In the genomic region with DNA sequence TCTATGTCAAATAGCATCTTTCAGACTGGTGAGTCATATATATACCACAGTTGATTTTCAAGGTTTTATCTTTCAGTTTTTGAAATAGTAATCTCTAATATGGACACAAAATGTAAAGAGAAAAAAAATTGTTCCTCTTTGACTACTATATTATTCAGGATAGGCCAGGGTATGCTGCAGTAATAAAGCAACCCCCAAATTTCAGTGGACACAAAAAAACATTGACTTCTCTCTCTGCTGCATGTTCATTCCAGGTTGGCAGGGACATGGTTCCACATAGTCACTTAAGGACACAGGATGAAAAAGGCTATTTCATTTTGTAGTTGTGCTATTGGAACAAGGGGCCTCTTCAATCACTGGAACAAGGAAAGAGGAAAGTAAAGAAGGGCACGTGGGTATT, we compare ENCODE assay signal across 1 cellular context.
A peak's percentile ranks its signal among the peaks of the same experiment; 100 is the strongest.
TF ChIP-seq lines count a peak whose summit lies in the region.

No MANE protein-coding gene starts in this region.

TF ChIP-seq in K562, 482 proteins besides CTCF, POLR2A, EP300 and RAD21:
- TF ChIP-seq, protein P1, sequence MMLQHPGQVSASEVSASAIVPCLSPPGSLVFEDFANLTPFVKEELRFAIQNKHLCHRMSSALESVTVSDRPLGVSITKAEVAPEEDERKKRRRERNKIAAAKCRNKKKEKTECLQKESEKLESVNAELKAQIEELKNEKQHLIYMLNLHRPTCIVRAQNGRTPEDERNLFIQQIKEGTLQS (IDR thresholded peaks at IDR 0.05), result peak; percentile 16; the same call in 1 of the 2 replicates
- TF ChIP-seq, protein P1 (CRISPR knock-in tag; conservative IDR thresholded peaks at IDR 0.05), result no peak
- TF ChIP-seq PYGO2 (tag; IDR thresholded peaks at IDR 0.05), result no peak
- no peak for TF ChIP-seq MTA1 (IDR thresholded peaks at IDR 0.05; ENCODE audit: borderline replicate concordance)
- TF ChIP-seq, protein P2, sequence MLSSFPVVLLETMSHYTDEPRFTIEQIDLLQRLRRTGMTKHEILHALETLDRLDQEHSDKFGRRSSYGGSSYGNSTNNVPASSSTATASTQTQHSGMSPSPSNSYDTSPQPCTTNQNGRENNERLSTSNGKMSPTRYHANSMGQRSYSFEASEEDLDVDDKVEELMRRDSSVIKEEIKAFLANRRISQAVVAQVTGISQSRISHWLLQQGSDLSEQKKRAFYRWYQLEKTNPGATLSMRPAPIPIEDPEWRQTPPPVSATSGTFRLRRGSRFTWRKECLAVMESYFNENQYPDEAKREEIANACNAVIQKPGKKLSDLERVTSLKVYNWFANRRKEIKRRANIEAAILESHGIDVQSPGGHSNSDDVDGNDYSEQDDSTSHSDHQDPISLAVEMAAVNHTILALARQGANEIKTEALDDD (IDR thresholded peaks at IDR 0.05), result no peak
- TF ChIP-seq LARP7 (IDR thresholded peaks at IDR 0.05), result no peak
- TF ChIP-seq, protein P3, sequence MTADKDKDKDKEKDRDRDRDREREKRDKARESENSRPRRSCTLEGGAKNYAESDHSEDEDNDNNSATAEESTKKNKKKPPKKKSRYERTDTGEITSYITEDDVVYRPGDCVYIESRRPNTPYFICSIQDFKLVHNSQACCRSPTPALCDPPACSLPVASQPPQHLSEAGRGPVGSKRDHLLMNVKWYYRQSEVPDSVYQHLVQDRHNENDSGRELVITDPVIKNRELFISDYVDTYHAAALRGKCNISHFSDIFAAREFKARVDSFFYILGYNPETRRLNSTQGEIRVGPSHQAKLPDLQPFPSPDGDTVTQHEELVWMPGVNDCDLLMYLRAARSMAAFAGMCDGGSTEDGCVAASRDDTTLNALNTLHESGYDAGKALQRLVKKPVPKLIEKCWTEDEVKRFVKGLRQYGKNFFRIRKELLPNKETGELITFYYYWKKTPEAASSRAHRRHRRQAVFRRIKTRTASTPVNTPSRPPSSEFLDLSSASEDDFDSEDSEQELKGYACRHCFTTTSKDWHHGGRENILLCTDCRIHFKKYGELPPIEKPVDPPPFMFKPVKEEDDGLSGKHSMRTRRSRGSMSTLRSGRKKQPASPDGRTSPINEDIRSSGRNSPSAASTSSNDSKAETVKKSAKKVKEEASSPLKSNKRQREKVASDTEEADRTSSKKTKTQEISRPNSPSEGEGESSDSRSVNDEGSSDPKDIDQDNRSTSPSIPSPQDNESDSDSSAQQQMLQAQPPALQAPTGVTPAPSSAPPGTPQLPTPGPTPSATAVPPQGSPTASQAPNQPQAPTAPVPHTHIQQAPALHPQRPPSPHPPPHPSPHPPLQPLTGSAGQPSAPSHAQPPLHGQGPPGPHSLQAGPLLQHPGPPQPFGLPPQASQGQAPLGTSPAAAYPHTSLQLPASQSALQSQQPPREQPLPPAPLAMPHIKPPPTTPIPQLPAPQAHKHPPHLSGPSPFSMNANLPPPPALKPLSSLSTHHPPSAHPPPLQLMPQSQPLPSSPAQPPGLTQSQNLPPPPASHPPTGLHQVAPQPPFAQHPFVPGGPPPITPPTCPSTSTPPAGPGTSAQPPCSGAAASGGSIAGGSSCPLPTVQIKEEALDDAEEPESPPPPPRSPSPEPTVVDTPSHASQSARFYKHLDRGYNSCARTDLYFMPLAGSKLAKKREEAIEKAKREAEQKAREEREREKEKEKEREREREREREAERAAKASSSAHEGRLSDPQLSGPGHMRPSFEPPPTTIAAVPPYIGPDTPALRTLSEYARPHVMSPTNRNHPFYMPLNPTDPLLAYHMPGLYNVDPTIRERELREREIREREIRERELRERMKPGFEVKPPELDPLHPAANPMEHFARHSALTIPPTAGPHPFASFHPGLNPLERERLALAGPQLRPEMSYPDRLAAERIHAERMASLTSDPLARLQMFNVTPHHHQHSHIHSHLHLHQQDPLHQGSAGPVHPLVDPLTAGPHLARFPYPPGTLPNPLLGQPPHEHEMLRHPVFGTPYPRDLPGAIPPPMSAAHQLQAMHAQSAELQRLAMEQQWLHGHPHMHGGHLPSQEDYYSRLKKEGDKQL (CRISPR knock-in tag; IDR thresholded peaks at IDR 0.05; ENCODE audit: borderline replicate concordance), result no peak
- TF ChIP-seq, protein P4, sequence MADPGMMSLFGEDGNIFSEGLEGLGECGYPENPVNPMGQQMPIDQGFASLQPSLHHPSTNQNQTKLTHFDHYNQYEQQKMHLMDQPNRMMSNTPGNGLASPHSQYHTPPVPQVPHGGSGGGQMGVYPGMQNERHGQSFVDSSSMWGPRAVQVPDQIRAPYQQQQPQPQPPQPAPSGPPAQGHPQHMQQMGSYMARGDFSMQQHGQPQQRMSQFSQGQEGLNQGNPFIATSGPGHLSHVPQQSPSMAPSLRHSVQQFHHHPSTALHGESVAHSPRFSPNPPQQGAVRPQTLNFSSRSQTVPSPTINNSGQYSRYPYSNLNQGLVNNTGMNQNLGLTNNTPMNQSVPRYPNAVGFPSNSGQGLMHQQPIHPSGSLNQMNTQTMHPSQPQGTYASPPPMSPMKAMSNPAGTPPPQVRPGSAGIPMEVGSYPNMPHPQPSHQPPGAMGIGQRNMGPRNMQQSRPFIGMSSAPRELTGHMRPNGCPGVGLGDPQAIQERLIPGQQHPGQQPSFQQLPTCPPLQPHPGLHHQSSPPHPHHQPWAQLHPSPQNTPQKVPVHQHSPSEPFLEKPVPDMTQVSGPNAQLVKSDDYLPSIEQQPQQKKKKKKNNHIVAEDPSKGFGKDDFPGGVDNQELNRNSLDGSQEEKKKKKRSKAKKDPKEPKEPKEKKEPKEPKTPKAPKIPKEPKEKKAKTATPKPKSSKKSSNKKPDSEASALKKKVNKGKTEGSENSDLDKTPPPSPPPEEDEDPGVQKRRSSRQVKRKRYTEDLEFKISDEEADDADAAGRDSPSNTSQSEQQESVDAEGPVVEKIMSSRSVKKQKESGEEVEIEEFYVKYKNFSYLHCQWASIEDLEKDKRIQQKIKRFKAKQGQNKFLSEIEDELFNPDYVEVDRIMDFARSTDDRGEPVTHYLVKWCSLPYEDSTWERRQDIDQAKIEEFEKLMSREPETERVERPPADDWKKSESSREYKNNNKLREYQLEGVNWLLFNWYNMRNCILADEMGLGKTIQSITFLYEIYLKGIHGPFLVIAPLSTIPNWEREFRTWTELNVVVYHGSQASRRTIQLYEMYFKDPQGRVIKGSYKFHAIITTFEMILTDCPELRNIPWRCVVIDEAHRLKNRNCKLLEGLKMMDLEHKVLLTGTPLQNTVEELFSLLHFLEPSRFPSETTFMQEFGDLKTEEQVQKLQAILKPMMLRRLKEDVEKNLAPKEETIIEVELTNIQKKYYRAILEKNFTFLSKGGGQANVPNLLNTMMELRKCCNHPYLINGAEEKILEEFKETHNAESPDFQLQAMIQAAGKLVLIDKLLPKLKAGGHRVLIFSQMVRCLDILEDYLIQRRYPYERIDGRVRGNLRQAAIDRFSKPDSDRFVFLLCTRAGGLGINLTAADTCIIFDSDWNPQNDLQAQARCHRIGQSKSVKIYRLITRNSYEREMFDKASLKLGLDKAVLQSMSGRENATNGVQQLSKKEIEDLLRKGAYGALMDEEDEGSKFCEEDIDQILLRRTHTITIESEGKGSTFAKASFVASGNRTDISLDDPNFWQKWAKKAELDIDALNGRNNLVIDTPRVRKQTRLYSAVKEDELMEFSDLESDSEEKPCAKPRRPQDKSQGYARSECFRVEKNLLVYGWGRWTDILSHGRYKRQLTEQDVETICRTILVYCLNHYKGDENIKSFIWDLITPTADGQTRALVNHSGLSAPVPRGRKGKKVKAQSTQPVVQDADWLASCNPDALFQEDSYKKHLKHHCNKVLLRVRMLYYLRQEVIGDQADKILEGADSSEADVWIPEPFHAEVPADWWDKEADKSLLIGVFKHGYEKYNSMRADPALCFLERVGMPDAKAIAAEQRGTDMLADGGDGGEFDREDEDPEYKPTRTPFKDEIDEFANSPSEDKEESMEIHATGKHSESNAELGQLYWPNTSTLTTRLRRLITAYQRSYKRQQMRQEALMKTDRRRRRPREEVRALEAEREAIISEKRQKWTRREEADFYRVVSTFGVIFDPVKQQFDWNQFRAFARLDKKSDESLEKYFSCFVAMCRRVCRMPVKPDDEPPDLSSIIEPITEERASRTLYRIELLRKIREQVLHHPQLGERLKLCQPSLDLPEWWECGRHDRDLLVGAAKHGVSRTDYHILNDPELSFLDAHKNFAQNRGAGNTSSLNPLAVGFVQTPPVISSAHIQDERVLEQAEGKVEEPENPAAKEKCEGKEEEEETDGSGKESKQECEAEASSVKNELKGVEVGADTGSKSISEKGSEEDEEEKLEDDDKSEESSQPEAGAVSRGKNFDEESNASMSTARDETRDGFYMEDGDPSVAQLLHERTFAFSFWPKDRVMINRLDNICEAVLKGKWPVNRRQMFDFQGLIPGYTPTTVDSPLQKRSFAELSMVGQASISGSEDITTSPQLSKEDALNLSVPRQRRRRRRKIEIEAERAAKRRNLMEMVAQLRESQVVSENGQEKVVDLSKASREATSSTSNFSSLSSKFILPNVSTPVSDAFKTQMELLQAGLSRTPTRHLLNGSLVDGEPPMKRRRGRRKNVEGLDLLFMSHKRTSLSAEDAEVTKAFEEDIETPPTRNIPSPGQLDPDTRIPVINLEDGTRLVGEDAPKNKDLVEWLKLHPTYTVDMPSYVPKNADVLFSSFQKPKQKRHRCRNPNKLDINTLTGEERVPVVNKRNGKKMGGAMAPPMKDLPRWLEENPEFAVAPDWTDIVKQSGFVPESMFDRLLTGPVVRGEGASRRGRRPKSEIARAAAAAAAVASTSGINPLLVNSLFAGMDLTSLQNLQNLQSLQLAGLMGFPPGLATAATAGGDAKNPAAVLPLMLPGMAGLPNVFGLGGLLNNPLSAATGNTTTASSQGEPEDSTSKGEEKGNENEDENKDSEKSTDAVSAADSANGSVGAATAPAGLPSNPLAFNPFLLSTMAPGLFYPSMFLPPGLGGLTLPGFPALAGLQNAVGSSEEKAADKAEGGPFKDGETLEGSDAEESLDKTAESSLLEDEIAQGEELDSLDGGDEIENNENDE (IDR thresholded peaks at IDR 0.05; ENCODE audit: low read depth, low read length), result no peak
- no peak for TF ChIP-seq ZNF121 (CRISPR knock-in tag; conservative IDR thresholded peaks at IDR 0.05)
- peak; percentile 52; the same call in 1 of the 2 replicates for TF ChIP-seq ZNF12 (CRISPR knock-in tag; IDR thresholded peaks at IDR 0.05)
